Comparison of ENCODE assay signal across 14 cellular contexts in the genomic region with DNA sequence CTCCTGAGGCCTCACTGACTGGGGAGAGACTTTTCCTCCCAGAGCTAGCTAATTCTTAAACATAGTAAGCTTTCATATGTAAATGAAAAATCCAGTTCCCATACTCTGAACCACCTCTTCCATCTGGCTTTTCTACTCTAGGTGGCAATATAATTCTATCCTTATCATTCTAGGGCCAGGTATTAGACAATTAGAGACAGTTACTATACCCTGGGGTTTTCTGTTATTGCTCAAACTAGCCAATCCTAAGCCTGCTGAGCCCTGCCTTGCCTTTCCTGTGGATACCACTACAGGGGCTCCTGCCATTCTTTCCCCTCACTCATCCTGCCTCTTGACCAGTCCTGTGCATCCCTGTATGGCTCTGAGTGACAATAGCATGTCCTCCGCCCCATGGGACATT.
"Had no signal": no experiment of that assay in that cellular context is flagged by ENCODE, and none has a peak within 500 bp of the region (broad histone marks: within the 10 kb centered on the region; RNA-seq: fewer than 3 reads in every experiment).

No MANE protein-coding gene starts in this region.

- H3K4me1 ChIP-seq: prostate gland, right lobe of liver, transverse colon had no signal

- H3K36me3 Mint-ChIP-seq: activated naive CD4-positive, alpha-beta T cell treated with anti-CD3 and anti-CD28 coated beads, Interleukin-2, amount 10 ng/mL, durations not matched to agents 7 days and 5 days; natural killer cell; stimulated activated memory B cell treated with anti-CD40 and anti-IgM and Interleukin-4, amounts not matched to agents 10 μg/mL and 1 μg/mL and 100 μg/mL, for 72 hours had no signal

- H3K27ac Mint-ChIP-seq: activated naive CD4-positive, alpha-beta T cell treated with anti-CD3 and anti-CD28 coated beads, Interleukin-2, amount 10 ng/mL, durations not matched to agents 7 days and 5 days; activated T-helper 2 cell treated with anti-CD3 and anti-CD28 coated beads, Interferon-gamma antibody, Interleukin-2, Interleukin-4, amounts not matched to agents 10 μg/mL and 5 μg/mL and 100 μg/mL, durations not matched to agents 14 hours and 24 hours and 36 hours; natural killer cell; stimulated activated memory B cell treated with anti-CD40 and anti-IgM and Interleukin-4, amounts not matched to agents 10 μg/mL and 1 μg/mL and 100 μg/mL, for 72 hours had no signal

- DNase-seq: activated naive CD4-positive, alpha-beta T cell treated with anti-CD3 and anti-CD28 coated beads, Interleukin-2, amount 10 ng/mL, durations not matched to agents 7 days and 5 days; cortex of kidney; effector CD8-positive, alpha-beta T cell; left cardiac atrium; natural killer cell; nucleus accumbens; right lobe of liver; transverse colon had no signal

- H3K27me3 Mint-ChIP-seq: activated naive CD4-positive, alpha-beta T cell treated with anti-CD3 and anti-CD28 coated beads, Interleukin-2, amount 10 ng/mL, durations not matched to agents 7 days and 5 days; central memory CD8-positive, alpha-beta T cell; stimulated activated memory B cell treated with anti-CD40 and anti-IgM and Interleukin-4, amounts not matched to agents 10 μg/mL and 1 μg/mL and 100 μg/mL, for 72 hours had no signal

- H3K36me3 ChIP-seq: prostate gland, right lobe of liver, transverse colon had no signal

- H3K4me3 Mint-ChIP-seq: activated naive CD4-positive, alpha-beta T cell treated with anti-CD3 and anti-CD28 coated beads, Interleukin-2, amount 10 ng/mL, durations not matched to agents 7 days and 5 days; central memory CD8-positive, alpha-beta T cell; natural killer cell; stimulated activated memory B cell treated with anti-CD40 and anti-IgM and Interleukin-4, amounts not matched to agents 10 μg/mL and 1 μg/mL and 100 μg/mL, for 72 hours had no signal

- ATAC-seq: activated CD4-positive, CD25-positive, alpha-beta regulatory T cell treated with anti-CD3 and anti-CD28 coated beads, Interleukin-2, amount 50 U/mL, for 24 hours; left cardiac atrium; natural killer cell; right lobe of liver; stimulated activated memory B cell treated with anti-CD40 and anti-IgM and Interleukin-4, amounts not matched to agents 10 μg/mL and 1 μg/mL and 100 μg/mL, for 72 hours had no signal

- H3K27me3 ChIP-seq: right lobe of liver, transverse colon had no signal

- H3K27ac ChIP-seq: epithelial cell of prostate, prostate gland, right lobe of liver, transverse colon had no signal

- H3K4me1 Mint-ChIP-seq: activated naive CD4-positive, alpha-beta T cell treated with anti-CD3 and anti-CD28 coated beads, Interleukin-2, amount 10 ng/mL, durations not matched to agents 7 days and 5 days; central memory CD8-positive, alpha-beta T cell; natural killer cell; stimulated activated memory B cell treated with anti-CD40 and anti-IgM and Interleukin-4, amounts not matched to agents 10 μg/mL and 1 μg/mL and 100 μg/mL, for 72 hours had no signal

- H3K4me3 ChIP-seq: prostate gland, right lobe of liver, transverse colon had no signal
